ENCODE assay signal across 10 cellular contexts in genomic region chr10:133277993-133278576, GRCh38. TPM values are rescaled to one million over a fixed set of nuclear protein-coding genes. Genes with fewer than 3 reads are reported as not detected.
DNase-seq lines count a peak whose midpoint lies in the region; ATAC-seq and TF ChIP-seq lines count a peak whose summit lies in the region.
"Had no signal": no experiment of that assay in that cellular context is flagged by ENCODE, and none has a peak within 500 bp of the region (broad histone marks: within the 10 kb centered on the region; RNA-seq: fewer than 3 reads in every experiment).

No MANE protein-coding gene starts in this region.

- H3K4me1 Mint-ChIP-seq in naive thymus-derived CD4-positive, alpha-beta T cell = peaks cover 11 to 36% (median 21%) of the 10 kb centered on the region in 7 donors

- intact Hi-C loops in adrenal gland (cut with DNase I) = no loop called here
- intact Hi-C loops in naive thymus-derived CD4-positive, alpha-beta T cell (cut with micrococcal nuclease) = loop anchor here in 1 of 2 donors (5.0 kb wide), 1 partner anchor 1121 kb away; no protein-coding TSS in a partner anchor

- H3K36me3 ChIP-seq in adrenal gland (replicated peaks in 1 of 2) = peaks cover 0 to 32% of the 10 kb centered on the region in 2 donors
- peaks cover 0 to 42% (median 3%) of the 10 kb centered on the region in 3 experiments for H3K36me3 ChIP-seq in naive thymus-derived CD4-positive, alpha-beta T cell (ENCODE audit: control insufficient read depth in 2 of 3, insufficient read depth in 3 of 3, low read length in 3 of 3)

- no peak for TF ChIP-seq POLR2A in adrenal gland (IDR thresholded peaks at IDR 0.05)

- DNase-seq in COLO668 (lab: John Stamatoyannopoulos, UW; ENCODE audit: unreplicated experiment) (peak; percentile 8), MV-4-11 (lab: John Stamatoyannopoulos, UW) (peak; percentile 62), adrenal gland (peak in 5 of 7 donors; percentile 45 to 78 (median 66)), substantia nigra (lab: John Stamatoyannopoulos, UW) (no peak), NCI-H146 treated with DMSO at 0.1 percent for 48 hours (lab: John Stamatoyannopoulos, UW; ENCODE audit: unreplicated experiment) (no peak), DMS79 treated with DMSO at 0.1 percent for 48 hours (lab: John Stamatoyannopoulos, UW) (no peak)
- DNase-seq in naive thymus-derived CD4-positive, alpha-beta T cell = no peak

- POLR2A ChIA-PET in naive thymus-derived CD4-positive, alpha-beta T cell (lab: Charles Lee) = interaction anchor here (1.1 to 1.4 kb wide), 3 partner anchors 15 to 26 kb away, joined by 3 to 4 read pairs (median 3); no protein-coding TSS in a partner anchor

- no peaks in the 10 kb centered on the region for H3K9me3 ChIP-seq in adrenal gland (replicated peaks in 1 of 3)
- no peaks in the 10 kb centered on the region for H3K9me3 ChIP-seq in naive thymus-derived CD4-positive, alpha-beta T cell (ENCODE audit: control insufficient read depth in 2 of 3, low read length in 3 of 3)

- H3K27me3 ChIP-seq in adrenal gland = no peaks in the 10 kb centered on the region
- no peaks in the 10 kb centered on the region for H3K27me3 ChIP-seq in naive thymus-derived CD4-positive, alpha-beta T cell (ENCODE audit: control insufficient read depth in 2 of 2, insufficient read depth in 2 of 2, low read length in 2 of 2)

- peak overlapping the region; percentile 50 to 84 (median 66) for H3K4me3 Mint-ChIP-seq in naive thymus-derived CD4-positive, alpha-beta T cell

- CTCF ChIA-PET in naive thymus-derived CD4-positive, alpha-beta T cell (lab: Charles Lee) = interaction anchor here (1.7 kb wide), 1 partner anchor 29 kb away, joined by 3 read pairs; no protein-coding TSS in a partner anchor

- ATAC-seq in naive thymus-derived CD4-positive, alpha-beta T cell = no peak
- ATAC-seq in GM18858 (IDR thresholded peaks at IDR 0.05; ENCODE audit: unreplicated experiment) = no peak

- H3K4me3 ChIP-seq in adrenal gland = no peak overlapping the region
- peak overlapping the region; percentile 27 for H3K4me3 ChIP-seq in naive thymus-derived CD4-positive, alpha-beta T cell (ENCODE audit: low read length)

- no peaks in the 10 kb centered on the region for H3K9me3 Mint-ChIP-seq in naive thymus-derived CD4-positive, alpha-beta T cell

- H3K4me1 ChIP-seq in adrenal gland (replicated peaks in 1 of 2) = peaks cover 0 to 26% of the 10 kb centered on the region in 2 donors
- peaks cover 22 to 34% of the 10 kb centered on the region in 2 donors for H3K4me1 ChIP-seq in naive thymus-derived CD4-positive, alpha-beta T cell (ENCODE audit: control insufficient read depth in 2 of 2, insufficient read depth in 2 of 2, low read length in 2 of 2)

- H3K27ac ChIP-seq in adrenal gland (peak overlapping the region in 2 of 5 donors; percentile 49 to 57), substantia nigra (ENCODE audit: low read depth, low read length, poor library complexity, severe bottlenecking) (no peak overlapping the region)
- peak overlapping the region; percentile 36 for H3K27ac ChIP-seq in naive thymus-derived CD4-positive, alpha-beta T cell (ENCODE audit: low read depth, low read length)

- peak overlapping the region; percentile 66 to 93 (median 86) for H3K27ac Mint-ChIP-seq in naive thymus-derived CD4-positive, alpha-beta T cell

- WGBS in adrenal gland, 4 donors = 39 to 54% (median 48%) methylated on average over 5 to 12 of the region's 12 CpGs

- peaks cover 0 to 9% (median 0%) of the 10 kb centered on the region in 5 donors for H3K36me3 Mint-ChIP-seq in naive thymus-derived CD4-positive, alpha-beta T cell

- no peak for TF ChIP-seq CTCF in adrenal gland (IDR thresholded peaks at IDR 0.05)

- no peaks in the 10 kb centered on the region for H3K27me3 Mint-ChIP-seq in naive thymus-derived CD4-positive, alpha-beta T cell

RNA-seq across cellular contexts. Expression of gene ADAM8, which starts 1.4 kb away (rescaled TPM):
- 1 to 10 TPM; 1.8 to 5.3 (median 3.8) TPM for total RNA-seq in adrenal gland
- polyA plus RNA-seq in adrenal gland = 1 to 10 TPM in 2 of 3 donors, under 1 TPM in 1; 0.66 to 7.7 (median 5.2) TPM
- total RNA-seq in naive thymus-derived CD4-positive, alpha-beta T cell = 100 to 1,000 TPM in 2 of 5 experiments, 10 to 100 TPM in 3; 19.5 to 239 (median 87.6) TPM
- polyA plus RNA-seq in naive thymus-derived CD4-positive, alpha-beta T cell = 10 to 100 TPM; 22.7 to 27.8 TPM

RNA-seq across cellular contexts. Expression of gene TUBGCP2, which starts 30.6 kb away (rescaled TPM):
- 10 to 100 TPM; 30.9 to 77.8 (median 62.0) TPM for total RNA-seq in adrenal gland
- 100 to 1,000 TPM in 2 of 3 donors, 10 to 100 TPM in 1; 54.1 to 234 (median 145) TPM for polyA plus RNA-seq in adrenal gland
- 10 to 100 TPM; 67.7 to 97.0 (median 69.5) TPM for total RNA-seq in naive thymus-derived CD4-positive, alpha-beta T cell
- polyA plus RNA-seq in naive thymus-derived CD4-positive, alpha-beta T cell = 10 to 100 TPM; 29.6 to 32.6 TPM

RNA-seq across cellular contexts. Expression of gene ZNF511, which starts 30.6 kb away (rescaled TPM):
- total RNA-seq in adrenal gland = 10 to 100 TPM; 19.6 to 45.4 (median 39.9) TPM
- polyA plus RNA-seq in adrenal gland = 100 to 1,000 TPM in 2 of 3 donors, 10 to 100 TPM in 1; 20.0 to 146 (median 102) TPM
- 10 to 100 TPM; 29.6 to 49.8 (median 32.8) TPM for total RNA-seq in naive thymus-derived CD4-positive, alpha-beta T cell
- 10 to 100 TPM; 78.9 to 88.1 TPM for polyA plus RNA-seq in naive thymus-derived CD4-positive, alpha-beta T cell

RNA-seq across cellular contexts. Expression of gene VENTX, which starts 40.4 kb away (rescaled TPM):
- total RNA-seq in adrenal gland = 1 to 10 TPM in 6 of 8 donors, under 1 TPM in 2; 0.24 to 3.0 (median 1.4) TPM
- polyA plus RNA-seq in adrenal gland = 1 to 10 TPM in 2 of 3 donors, under 1 TPM in 1; 0.26 to 4.4 (median 1.7) TPM
- total RNA-seq in naive thymus-derived CD4-positive, alpha-beta T cell = 1 to 10 TPM in 1 of 5 experiments, under 1 TPM in 1, not detected in 3; 0.85 to 5.7 TPM
- polyA plus RNA-seq in naive thymus-derived CD4-positive, alpha-beta T cell = not detected
- total RNA-seq: M059J had no signal

RNA-seq across cellular contexts. Expression of gene UTF1, which starts 48.1 kb away (rescaled TPM):
- total RNA-seq in adrenal gland = under 1 TPM in 1 of 8 donors, not detected in 7; 0.19 TPM
- polyA plus RNA-seq in adrenal gland = under 1 TPM in 1 of 3 donors, not detected in 2; 0.24 TPM
- under 1 TPM in 1 of 5 experiments, not detected in 4; 0.56 TPM for total RNA-seq in naive thymus-derived CD4-positive, alpha-beta T cell
- polyA plus RNA-seq in naive thymus-derived CD4-positive, alpha-beta T cell = not detected
- total RNA-seq: M059J, sciatic nerve had no signal

Comparison
In these comparisons a context has a peak if more than half of its experiments do, and no peak if none do; other contexts are left out.
1. DNase-seq: peak in COLO668 (single experiment), MV-4-11 (single experiment) and adrenal gland (5 of 7); none in naive thymus-derived CD4-positive, alpha-beta T cell (0 of 9), substantia nigra (0 of 49), NCI-H146 treated with DMSO at 0.1 percent for 48 hours (single experiment) and DMS79 treated with DMSO at 0.1 percent for 48 hours (single experiment).